1 cellular context compared by ENCODE assay signal in genomic region chr2:167827352-167828097, GRCh38.
TF ChIP-seq lines count a peak whose summit lies in the region.

No MANE protein-coding gene starts in this region.

TF ChIP-seq in HepG2, 621 proteins besides CTCF, POLR2A, EP300 and RAD21 (continued from another document):
- TF ChIP-seq HNF1A (IDR thresholded peaks at IDR 0.05; ENCODE audit: low read depth) = peak; percentile 67
- TF ChIP-seq HNF1A (CRISPR knock-in tag; IDR thresholded peaks at IDR 0.05; ENCODE audit: borderline replicate concordance) = peak; percentile 94; the same call in 1 of the 2 replicates
- TF ChIP-seq NFKB2 (CRISPR knock-in tag; IDR thresholded peaks at IDR 0.05; ENCODE audit: borderline replicate concordance) = peak; percentile 90
- peak; percentile 92 for TF ChIP-seq SOX13 (IDR thresholded peaks at IDR 0.05)
- peak in 1 of 2 experiments; percentile 90; a peak in 2 of 4 replicates for TF ChIP-seq SOX13 (CRISPR knock-in tag; conservative IDR thresholded peaks at IDR 0.05 in 1 of 2, IDR thresholded peaks at IDR 0.05 in 1 of 2)
- TF ChIP-seq ZNF354B (CRISPR knock-in tag; IDR thresholded peaks at IDR 0.05) = no peak
- peak; percentile 97; the same call in 1 of the 2 replicates for TF ChIP-seq ZSCAN5A (CRISPR knock-in tag; IDR thresholded peaks at IDR 0.05; ENCODE audit: borderline replicate concordance)
- peak; percentile 71 for TF ChIP-seq MXD4 (CRISPR knock-in tag; IDR thresholded peaks at IDR 0.05)
- no peak for TF ChIP-seq SETDB1 (CRISPR knock-in tag; IDR thresholded peaks at IDR 0.05; ENCODE audit: borderline replicate concordance)
- TF ChIP-seq POLR2G (IDR thresholded peaks at IDR 0.05; ENCODE audit: low read depth, low read length) = peak; percentile 69
- no peak for TF ChIP-seq SOX6 (IDR thresholded peaks at IDR 0.05)
- peak; percentile 96 for TF ChIP-seq SOX6 (CRISPR knock-in tag; IDR thresholded peaks at IDR 0.05)
- TF ChIP-seq ZNF652 (CRISPR knock-in tag; IDR thresholded peaks at IDR 0.05; ENCODE audit: borderline replicate concordance, low read depth) = peak; percentile 62; the same call in 1 of the 2 replicates
- no peak for TF ChIP-seq RBM39 (IDR thresholded peaks at IDR 0.05; ENCODE audit: low read depth, low read length, poor library complexity, severe bottlenecking)
- no peak for TF ChIP-seq ZHX2 (IDR thresholded peaks at IDR 0.05; ENCODE audit: low read depth)
- no peak for TF ChIP-seq ZHX2 (CRISPR knock-in tag; IDR thresholded peaks at IDR 0.05; ENCODE audit: borderline replicate concordance)
- peak in 1 of 2 experiments; percentile 65; a peak in 2 of 4 replicates for TF ChIP-seq NR2F1 (CRISPR knock-in tag; IDR thresholded peaks at IDR 0.05)
- peak; percentile 97 for TF ChIP-seq KAT7 (CRISPR knock-in tag; IDR thresholded peaks at IDR 0.05; ENCODE audit: borderline replicate concordance)
- peak; percentile 74; the same call in 1 of the 2 replicates for TF ChIP-seq ZNF646 (CRISPR knock-in tag; IDR thresholded peaks at IDR 0.05)
- TF ChIP-seq MBNL3 (CRISPR knock-in tag; conservative IDR thresholded peaks at IDR 0.05) = no peak
- no peak for TF ChIP-seq POLR2AphosphoS2 (IDR thresholded peaks at IDR 0.05; ENCODE audit: low read depth, low read length)
- peak; percentile 78 for TF ChIP-seq ZBTB26 (CRISPR knock-in tag; IDR thresholded peaks at IDR 0.05; ENCODE audit: borderline replicate concordance)
- TF ChIP-seq, protein P1, sequence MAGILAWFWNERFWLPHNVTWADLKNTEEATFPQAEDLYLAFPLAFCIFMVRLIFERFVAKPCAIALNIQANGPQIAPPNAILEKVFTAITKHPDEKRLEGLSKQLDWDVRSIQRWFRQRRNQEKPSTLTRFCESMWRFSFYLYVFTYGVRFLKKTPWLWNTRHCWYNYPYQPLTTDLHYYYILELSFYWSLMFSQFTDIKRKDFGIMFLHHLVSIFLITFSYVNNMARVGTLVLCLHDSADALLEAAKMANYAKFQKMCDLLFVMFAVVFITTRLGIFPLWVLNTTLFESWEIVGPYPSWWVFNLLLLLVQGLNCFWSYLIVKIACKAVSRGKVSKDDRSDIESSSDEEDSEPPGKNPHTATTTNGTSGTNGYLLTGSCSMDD (CRISPR knock-in tag; IDR thresholded peaks at IDR 0.05) = no peak
- peak; percentile 95; the same call in 1 of the 2 replicates for TF ChIP-seq ZBTB20 (CRISPR knock-in tag; IDR thresholded peaks at IDR 0.05; ENCODE audit: borderline replicate concordance, low read depth)
- no peak for TF ChIP-seq GATA4 (IDR thresholded peaks at IDR 0.05; ENCODE audit: borderline replicate concordance, low read depth)
- TF ChIP-seq, protein P2, sequence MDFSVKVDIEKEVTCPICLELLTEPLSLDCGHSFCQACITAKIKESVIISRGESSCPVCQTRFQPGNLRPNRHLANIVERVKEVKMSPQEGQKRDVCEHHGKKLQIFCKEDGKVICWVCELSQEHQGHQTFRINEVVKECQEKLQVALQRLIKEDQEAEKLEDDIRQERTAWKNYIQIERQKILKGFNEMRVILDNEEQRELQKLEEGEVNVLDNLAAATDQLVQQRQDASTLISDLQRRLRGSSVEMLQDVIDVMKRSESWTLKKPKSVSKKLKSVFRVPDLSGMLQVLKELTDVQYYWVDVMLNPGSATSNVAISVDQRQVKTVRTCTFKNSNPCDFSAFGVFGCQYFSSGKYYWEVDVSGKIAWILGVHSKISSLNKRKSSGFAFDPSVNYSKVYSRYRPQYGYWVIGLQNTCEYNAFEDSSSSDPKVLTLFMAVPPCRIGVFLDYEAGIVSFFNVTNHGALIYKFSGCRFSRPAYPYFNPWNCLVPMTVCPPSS (IDR thresholded peaks at IDR 0.05) = no peak
- TF ChIP-seq HOXA5 (CRISPR knock-in tag; IDR thresholded peaks at IDR 0.05) = peak; percentile 88
- peak; percentile 76; the same call in 1 of the 2 replicates for TF ChIP-seq MLXIP (CRISPR knock-in tag; IDR thresholded peaks at IDR 0.05; ENCODE audit: borderline replicate concordance)
